In genomic region chr12:6451348-6452244, GRCh38 we compare ENCODE assay signal across 2 cellular contexts.
TF ChIP-seq lines count a peak whose summit lies in the region.

Gene TAPBPL (plus strand): TSS chr12:6452042. CDS start chr12:6452249, 207 bp downstream.

TF ChIP-seq in IMR-90, 13 proteins besides CTCF, POLR2A, EP300 and RAD21:
- TF ChIP-seq CHD1 (IDR thresholded peaks at IDR 0.05; ENCODE audit: low read depth, low read length) (0 out of 2 replicates have a peak, but pooled peaks have one; percentile 63), RFX5 (IDR thresholded peaks at IDR 0.05; ENCODE audit: low read depth, low read length) (no peak), CEBPB (IDR thresholded peaks at IDR 0.05; ENCODE audit: low read depth, low read length) (no peak), USF2 (IDR thresholded peaks at IDR 0.05; ENCODE audit: low read depth, low read length) (peak; percentile 81), ELK1 (IDR thresholded peaks at IDR 0.05; ENCODE audit: borderline replicate concordance, low read depth, low read length) (no peak), MXI1 (IDR thresholded peaks at IDR 0.05; ENCODE audit: borderline replicate concordance, low read depth, low read length) (peak; percentile 85; the same call in 1 of the 2 replicates), BHLHE40 (IDR thresholded peaks at IDR 0.05; ENCODE audit: low read depth, low read length) (peak; percentile 29; the same call in 1 of the 2 replicates), NFE2L2 (IDR thresholded peaks at IDR 0.05; ENCODE audit: low read depth, low read length) (no peak)

TF ChIP-seq in PFSK-1, 5 proteins besides CTCF, POLR2A, EP300 and RAD21:
- TF ChIP-seq TAF1 (IDR thresholded peaks at IDR 0.05; ENCODE audit: borderline replicate concordance, insufficient read depth, low read length) (no peak), POLR2AphosphoS5 (IDR thresholded peaks at IDR 0.05; ENCODE audit: low read depth, low read length) (0 out of 2 replicates have a peak, but pooled peaks have one; percentile 26), SIN3A (IDR thresholded peaks at IDR 0.05; ENCODE audit: borderline replicate concordance, insufficient read depth, low read length) (no peak)
